In genomic region chr15:91853501-91853967, GRCh38 we compare ENCODE assay signal across 2 cellular contexts.
TF ChIP-seq lines count a peak whose summit lies in the region.

TSS of gene SLCO3A1 (plus strand) at chr15:91853708.

TF ChIP-seq in HEK293, 187 proteins besides CTCF, POLR2A, EP300 and RAD21 (continued from another document):
- no peak for TF ChIP-seq ZNF580 (tag by site-specific recombination; IDR thresholded peaks at IDR 0.05)
- TF ChIP-seq, protein P1, sequence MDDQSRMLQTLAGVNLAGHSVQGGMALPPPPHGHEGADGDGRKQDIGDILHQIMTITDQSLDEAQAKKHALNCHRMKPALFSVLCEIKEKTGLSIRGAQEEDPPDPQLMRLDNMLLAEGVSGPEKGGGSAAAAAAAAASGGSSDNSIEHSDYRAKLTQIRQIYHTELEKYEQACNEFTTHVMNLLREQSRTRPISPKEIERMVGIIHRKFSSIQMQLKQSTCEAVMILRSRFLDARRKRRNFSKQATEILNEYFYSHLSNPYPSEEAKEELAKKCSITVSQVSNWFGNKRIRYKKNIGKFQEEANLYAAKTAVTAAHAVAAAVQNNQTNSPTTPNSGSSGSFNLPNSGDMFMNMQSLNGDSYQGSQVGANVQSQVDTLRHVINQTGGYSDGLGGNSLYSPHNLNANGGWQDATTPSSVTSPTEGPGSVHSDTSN (CRISPR knock-in tag; IDR thresholded peaks at IDR 0.05) = 0 out of 2 replicates have a peak, but pooled peaks have one; percentile 63

TF ChIP-seq in HepG2, 621 proteins besides CTCF, POLR2A, EP300 and RAD21 (continued from another document):
- TF ChIP-seq ZBTB46 (CRISPR knock-in tag; IDR thresholded peaks at IDR 0.05; ENCODE audit: borderline replicate concordance) (no peak), ZNF597 (CRISPR knock-in tag; IDR thresholded peaks at IDR 0.05) (no peak), ZNF513 (CRISPR knock-in tag; conservative IDR thresholded peaks at IDR 0.05) (no peak), PLRG1 (conservative IDR thresholded peaks at IDR 0.05) (no peak), ZNF609 (CRISPR knock-in tag; IDR thresholded peaks at IDR 0.05; ENCODE audit: borderline replicate concordance) (no peak)
